ENCODE assay signal across 12 cellular contexts in genomic region chr4:101259876-101260275, GRCh38.
DNase-seq lines count a peak whose midpoint lies in the region; ATAC-seq and TF ChIP-seq lines count a peak whose summit lies in the region.
"Had no signal": no experiment of that assay in that cellular context is flagged by ENCODE, and none has a peak within 500 bp of the region (broad histone marks: within the 10 kb centered on the region; RNA-seq: fewer than 3 reads in every experiment).

No MANE protein-coding gene starts in this region.

- intact Hi-C loops in thyroid gland (cut with DNase I) = no loop called here

- peaks cover 11 to 18% of the 10 kb centered on the region in 2 donors for H3K4me1 ChIP-seq in thyroid gland
- H3K4me1 ChIP-seq: BE2C had no signal

- 78 to 81% methylated on average over 4 of the region's 4 CpGs for WGBS in thyroid gland, 2 donors

- no peaks in the 10 kb centered on the region for H3K36me3 ChIP-seq in thyroid gland
- H3K36me3 ChIP-seq: BE2C, pancreas had no signal

- H3K4me1 Mint-ChIP-seq in activated T-cell treated with anti-CD3 and anti-CD28 coated beads, Interleukin-2, amount 50 U/mL, for 72 hours (ENCODE audit: low read depth) = peaks cover 35% of the 10 kb centered on the region
- H3K4me1 Mint-ChIP-seq in activated T-cell treated with anti-CD3 and anti-CD28 coated beads, Interleukin-2, amount 50 U/mL, for 24 hours (ENCODE audit: low read depth) = peaks cover 44% of the 10 kb centered on the region
- peaks cover 43 to 81% of the 10 kb centered on the region in 2 donors for H3K4me1 Mint-ChIP-seq in stimulated activated naive B cell treated with anti-CD40 and anti-IgM and Interleukin-4, amounts not matched to agents 10 μg/mL and 1 μg/mL and 100 μg/mL, for 72 hours

- H3K27me3 Mint-ChIP-seq in activated T-cell treated with anti-CD3 and anti-CD28 coated beads, Interleukin-2, amount 50 U/mL, for 72 hours (ENCODE audit: low read depth) = no peaks in the 10 kb centered on the region
- H3K27me3 Mint-ChIP-seq in activated T-cell treated with anti-CD3 and anti-CD28 coated beads, Interleukin-2, amount 50 U/mL, for 24 hours = no peaks in the 10 kb centered on the region
- no peaks in the 10 kb centered on the region for H3K27me3 Mint-ChIP-seq in stimulated activated naive B cell treated with anti-CD40 and anti-IgM and Interleukin-4, amounts not matched to agents 10 μg/mL and 1 μg/mL and 100 μg/mL, for 72 hours

- H3K27ac ChIP-seq in thyroid gland = no peak overlapping the region
- H3K27ac ChIP-seq: pancreas, RWPE1 had no signal

- no peak for DNase-seq in activated T-cell treated with anti-CD3 and anti-CD28 coated beads, Interleukin-2, amount 50 U/mL, for 72 hours
- no peak for DNase-seq in activated T-cell treated with anti-CD3 and anti-CD28 coated beads, Interleukin-2, amount 50 U/mL, for 24 hours
- no peak for DNase-seq in stimulated activated naive B cell treated with anti-CD40 and anti-IgM and Interleukin-4, amounts not matched to agents 10 μg/mL and 1 μg/mL and 100 μg/mL, for 72 hours
- DNase-seq in thyroid gland (no peak), C1 segment of cervical spinal cord (lab: John Stamatoyannopoulos, UW) (no peak)
- DNase-seq: BE2C, NCI-H1048, pancreas had no signal

- H3K4me3 ChIP-seq in thyroid gland (replicated peaks in 1 of 3) = no peak overlapping the region
- H3K4me3 ChIP-seq: pancreas had no signal

- H3K36me3 Mint-ChIP-seq in activated T-cell treated with anti-CD3 and anti-CD28 coated beads, Interleukin-2, amount 50 U/mL, for 72 hours (ENCODE audit: insufficient read depth in 2 of 2) = no peaks in the 10 kb centered on the region
- H3K36me3 Mint-ChIP-seq in activated T-cell treated with anti-CD3 and anti-CD28 coated beads, Interleukin-2, amount 50 U/mL, for 24 hours (ENCODE audit: low read depth) = no peaks in the 10 kb centered on the region
- H3K36me3 Mint-ChIP-seq in stimulated activated naive B cell treated with anti-CD40 and anti-IgM and Interleukin-4, amounts not matched to agents 10 μg/mL and 1 μg/mL and 100 μg/mL, for 72 hours = peaks cover 4 to 8% of the 10 kb centered on the region in 2 donors

- peak overlapping the region; percentile 37 for H3K27ac Mint-ChIP-seq in activated T-cell treated with anti-CD3 and anti-CD28 coated beads, Interleukin-2, amount 50 U/mL, for 72 hours
- H3K27ac Mint-ChIP-seq in activated T-cell treated with anti-CD3 and anti-CD28 coated beads, Interleukin-2, amount 50 U/mL, for 24 hours = no peak overlapping the region
- H3K27ac Mint-ChIP-seq in stimulated activated naive B cell treated with anti-CD40 and anti-IgM and Interleukin-4, amounts not matched to agents 10 μg/mL and 1 μg/mL and 100 μg/mL, for 72 hours = peak overlapping the region; percentile 85

- H3K9me3 ChIP-seq in thyroid gland = no peaks in the 10 kb centered on the region
- H3K9me3 ChIP-seq: BE2C, pancreas had no signal

- TF ChIP-seq CTCF in thyroid gland (IDR thresholded peaks at IDR 0.05) = no peak

- no peaks in the 10 kb centered on the region for H3K27me3 ChIP-seq in thyroid gland
- H3K27me3 ChIP-seq: BE2C, pancreas had no signal

- H3K9me3 Mint-ChIP-seq in activated T-cell treated with anti-CD3 and anti-CD28 coated beads, Interleukin-2, amount 50 U/mL, for 72 hours = no peaks in the 10 kb centered on the region
- H3K9me3 Mint-ChIP-seq in activated T-cell treated with anti-CD3 and anti-CD28 coated beads, Interleukin-2, amount 50 U/mL, for 24 hours = no peaks in the 10 kb centered on the region
- peaks cover 0 to 1% of the 10 kb centered on the region in 2 donors for H3K9me3 Mint-ChIP-seq in stimulated activated naive B cell treated with anti-CD40 and anti-IgM and Interleukin-4, amounts not matched to agents 10 μg/mL and 1 μg/mL and 100 μg/mL, for 72 hours

- peak overlapping the region in 1 of 2 donors; percentile 64 for H3K4me3 Mint-ChIP-seq in activated T-cell treated with anti-CD3 and anti-CD28 coated beads, Interleukin-2, amount 50 U/mL, for 72 hours
- H3K4me3 Mint-ChIP-seq in activated T-cell treated with anti-CD3 and anti-CD28 coated beads, Interleukin-2, amount 50 U/mL, for 24 hours = no peak overlapping the region
- H3K4me3 Mint-ChIP-seq in stimulated activated naive B cell treated with anti-CD40 and anti-IgM and Interleukin-4, amounts not matched to agents 10 μg/mL and 1 μg/mL and 100 μg/mL, for 72 hours = peak overlapping the region; percentile 25 to 64

- TF ChIP-seq POLR2A in thyroid gland (IDR thresholded peaks at IDR 0.05) = no peak

- peak in 1 of 2 donors; percentile 49 for ATAC-seq in activated T-cell treated with anti-CD3 and anti-CD28 coated beads, Interleukin-2, amount 50 U/mL, for 72 hours (replicated peaks in 1 of 2)
- ATAC-seq in HG02610 (IDR thresholded peaks at IDR 0.05; ENCODE audit: unreplicated experiment) (peak; percentile 83), HG03521 (IDR thresholded peaks at IDR 0.05; ENCODE audit: unreplicated experiment) (peak; percentile 90), esophagus mucosa (no peak)
- ATAC-seq in stimulated activated naive B cell treated with anti-CD40 and anti-IgM and Interleukin-4, amounts not matched to agents 10 μg/mL and 1 μg/mL and 100 μg/mL, for 72 hours (replicated peaks) = peak; percentile 63 to 80
- ATAC-seq: pancreas had no signal
